In genomic region chr19:31220540-31220939, GRCh38 we compare ENCODE assay signal across 11 cellular contexts.
DNase-seq lines count a peak whose midpoint lies in the region; FAIRE-seq and TF ChIP-seq lines count a peak whose summit lies in the region.
"Had no signal": no experiment of that assay in that cellular context is flagged by ENCODE, and none has a peak within 500 bp of the region (broad histone marks: within the 10 kb centered on the region; RNA-seq: fewer than 3 reads in every experiment).

No MANE protein-coding gene starts in this region.

- no peaks in the 10 kb centered on the region for H3K36me3 ChIP-seq in endodermal cell (ENCODE audit: control insufficient read depth, insufficient read depth, low read length)
- H3K36me3 ChIP-seq in stomach: no peaks in the 10 kb centered on the region

- H3K4me1 Mint-ChIP-seq in endodermal cell: no peaks in the 10 kb centered on the region

- peak; percentile 17 for DNase-seq in stimulated activated CD4-positive, alpha-beta T cell treated with anti-CD3 and anti-CD28 coated beads, Interleukin-1b, Interleukin-23, amount 100 ng/mL, for 48 hours
- DNase-seq in stimulated activated CD4-positive, alpha-beta T cell treated with anti-CD3 and anti-CD28 coated beads, Interleukin-2, amount 100 ng/mL, for 48 hours: no peak
- DNase-seq in SK-N-DZ (ENCODE audit: low spot score) (peak; percentile 4), endodermal cell (peak; percentile 66), urothelium cell line (ENCODE audit: low spot score) (peak; percentile 23), NCI-H2196 treated with DMSO at 0.1 percent for 48 hours (lab: John Stamatoyannopoulos, UW; ENCODE audit: unreplicated experiment) (no peak), midbrain (lab: John Stamatoyannopoulos, UW) (no peak), stomach (no peak)
- DNase-seq: Calu3, psoas muscle had no signal

- H3K4me1 ChIP-seq in endodermal cell (ENCODE audit: control insufficient read depth, insufficient read depth, low read length) (no peaks in the 10 kb centered on the region), stomach (peaks cover 0 to 9% (median 0%) of the 10 kb centered on the region in 4 donors)
- H3K4me1 ChIP-seq: psoas muscle had no signal

- H3K27me3 ChIP-seq in endodermal cell (ENCODE audit: control insufficient read depth, insufficient read depth, low read length, poor library complexity, severe bottlenecking) (no peaks in the 10 kb centered on the region), stomach (no peaks in the 10 kb centered on the region)

- peaks cover 2% of the 10 kb centered on the region for H3K27me3 Mint-ChIP-seq in endodermal cell (ENCODE audit: insufficient read depth)
- H3K27me3 Mint-ChIP-seq: stimulated activated naive CD8-positive, alpha-beta T cell treated with anti-CD3 and anti-CD28 coated beads, Interleukin-15, Interleukin-2, amounts not matched to agents 100 ng/mL and 50 ng/mL, for 24 hours had no signal

- intact Hi-C loops in stomach (cut with DNase I; ENCODE audit: low total_unique reads): no loop called here

- no peak overlapping the region for H3K27ac Mint-ChIP-seq in endodermal cell

- H3K27ac ChIP-seq in endodermal cell (ENCODE audit: low read depth, low read length) (no peak overlapping the region), stomach (no peak overlapping the region)
- H3K27ac ChIP-seq: psoas muscle had no signal

- no peak overlapping the region for H3K4me3 Mint-ChIP-seq in endodermal cell
- H3K4me3 Mint-ChIP-seq: stimulated activated naive CD8-positive, alpha-beta T cell treated with anti-CD3 and anti-CD28 coated beads, Interleukin-15, Interleukin-2, amounts not matched to agents 100 ng/mL and 50 ng/mL, for 24 hours had no signal

- TF ChIP-seq EP300 in stomach (IDR thresholded peaks at IDR 0.05): no peak

- TF ChIP-seq CTCF in endodermal cell (conservative IDR thresholded peaks at IDR 0.05): no peak
- TF ChIP-seq CTCF in stomach (IDR thresholded peaks at IDR 0.05): no peak

- FAIRE-seq in urothelium cell line (lab: Jason Lieb, UNC): no peak

- no peak overlapping the region for H3K4me3 ChIP-seq in endodermal cell (ENCODE audit: low read length)
- no peak overlapping the region for H3K4me3 ChIP-seq in stomach
- H3K4me3 ChIP-seq: psoas muscle had no signal

- 73% methylated on average over 2 of the region's 2 CpGs; no CpG with 5 or more reads in 1 of the 2 experiments for WGBS in endodermal cell (ENCODE audit: insufficient coverage in 1 of 2, insufficient read length in 1 of 2), 2 experiments
- WGBS in stomach, 5 donors: 56 to 69% (median 60%) methylated on average over 2 of the region's 2 CpGs

- H3K36me3 Mint-ChIP-seq in endodermal cell (ENCODE audit: low read depth): no peaks in the 10 kb centered on the region

- H3K9me3 Mint-ChIP-seq in endodermal cell: no peaks in the 10 kb centered on the region

- no peak overlapping the region for H3K9ac ChIP-seq in endodermal cell (ENCODE audit: extremely low read depth, low read length, poor library complexity, severe bottlenecking)

- TF ChIP-seq POLR2A in stomach (IDR thresholded peaks at IDR 0.05): no peak

- H3K9me3 ChIP-seq in endodermal cell (ENCODE audit: control insufficient read depth, low read length): no peaks in the 10 kb centered on the region
- no peaks in the 10 kb centered on the region for H3K9me3 ChIP-seq in stomach
- H3K9me3 ChIP-seq: psoas muscle had no signal

Comparison
In these comparisons a context has a peak if more than half of its experiments do, and no peak if none do; other contexts are left out.
1. DNase-seq: peak in stimulated activated CD4-positive, alpha-beta T cell treated with anti-CD3 and anti-CD28 coated beads, Interleukin-1b, Interleukin-23, amount 100 ng/mL, for 48 hours (single experiment), SK-N-DZ (single experiment), endodermal cell (single experiment) and urothelium cell line (single experiment); none in stimulated activated CD4-positive, alpha-beta T cell treated with anti-CD3 and anti-CD28 coated beads, Interleukin-2, amount 100 ng/mL, for 48 hours (0 of 2), NCI-H2196 treated with DMSO at 0.1 percent for 48 hours (single experiment), midbrain (single experiment) and stomach (single experiment).